ENCODE assay signal across 12 cellular contexts in the genomic region with DNA sequence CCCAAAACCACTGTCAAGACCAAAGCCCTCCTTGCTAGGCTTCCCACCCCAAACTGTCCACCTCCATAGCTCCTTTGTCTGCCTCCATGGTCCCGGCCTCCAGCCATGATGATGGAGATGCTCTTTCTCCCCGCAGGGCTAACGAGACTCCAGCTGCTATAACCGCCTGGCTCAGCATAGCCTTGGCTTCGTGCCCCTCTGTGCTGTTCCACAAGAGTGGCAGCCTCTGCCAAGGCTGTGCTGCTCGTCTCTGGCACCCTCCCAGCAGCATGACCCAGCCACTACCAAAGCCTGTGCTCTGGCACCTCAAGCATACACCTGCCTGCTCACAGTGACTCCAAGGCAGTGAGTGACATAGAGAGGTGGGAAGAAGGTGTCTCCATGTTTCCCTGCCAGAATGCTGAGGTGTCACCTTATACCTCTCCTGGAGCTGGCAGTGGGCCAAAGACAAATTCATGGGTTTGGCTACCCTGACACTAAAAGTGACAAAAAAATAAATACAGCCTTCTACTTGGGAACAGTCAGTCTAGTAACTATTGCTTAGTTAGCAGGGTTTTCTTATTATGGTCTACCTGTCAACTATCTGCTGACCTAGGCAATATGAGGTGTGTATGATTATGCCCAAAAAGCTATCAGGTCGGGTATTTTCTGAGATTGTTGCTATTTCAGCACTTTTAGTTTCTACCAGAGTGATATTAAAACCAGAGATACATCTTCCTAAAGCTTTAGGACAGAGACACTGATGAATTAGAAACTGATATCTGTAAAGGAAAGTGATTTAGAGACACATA. TPM values are rescaled to one million over a fixed set of nuclear protein-coding genes. Genes with fewer than 3 reads are reported as not detected.
DNase-seq lines count a peak whose midpoint lies in the region; ATAC-seq and TF ChIP-seq lines count a peak whose summit lies in the region.
"Had no signal": no experiment of that assay in that cellular context is flagged by ENCODE, and none has a peak within 500 bp of the region (broad histone marks: within the 10 kb centered on the region; RNA-seq: fewer than 3 reads in every experiment).

No MANE protein-coding gene starts in this region.

- TF ChIP-seq POLR2A in prostate gland (IDR thresholded peaks at IDR 0.05) = no peak

- TF ChIP-seq CTCF in prostate gland (IDR thresholded peaks at IDR 0.05) = no peak

- no peak overlapping the region for H3K27ac ChIP-seq in prostate gland
- H3K27ac ChIP-seq: 22Rv1, SJCRH30 had no signal

- intact Hi-C loops in head of caudate nucleus (cut with DNase I) (no loop called here), prostate gland (cut with DNase I) (no loop called here)

- no peaks in the 10 kb centered on the region for H3K4me1 ChIP-seq in prostate gland (replicated peaks)
- H3K4me1 ChIP-seq: SJCRH30 had no signal

- ATAC-seq in HG03196 (IDR thresholded peaks at IDR 0.05; ENCODE audit: unreplicated experiment) (no peak), SK-N-SH treated with all-trans-retinoic acid at 6 μM for 48 hours (no peak)

- no peak overlapping the region for H3K4me3 ChIP-seq in prostate gland
- H3K4me3 ChIP-seq: SJCRH30, smooth muscle cell had no signal

- H3K9me3 ChIP-seq in prostate gland = no peaks in the 10 kb centered on the region
- H3K9me3 ChIP-seq: SJCRH30 had no signal

- H3K36me3 ChIP-seq in prostate gland = no peaks in the 10 kb centered on the region
- H3K36me3 ChIP-seq: SJCRH30 had no signal

- peak; percentile 15 for DNase-seq in NCI-H2107 treated with DMSO at 0.1 percent for 48 hours (lab: John Stamatoyannopoulos, UW; ENCODE audit: unreplicated experiment)
- DNase-seq in NCI-H2107 (lab: John Stamatoyannopoulos, UW) = no peak
- peak; percentile 8 for DNase-seq in NCI-H2081 treated with DMSO at 0.1 percent for 48 hours (lab: John Stamatoyannopoulos, UW)
- DNase-seq in head of caudate nucleus = peak; percentile 59 to 89 (median 80)
- DNase-seq in prostate gland (ENCODE audit: low spot score) = peak; percentile 80
- no peak for DNase-seq in OCI-M2 (lab: John Stamatoyannopoulos, UW; ENCODE audit: unreplicated experiment)
- DNase-seq: NCI-H187 treated with DMSO at 0.1 percent for 48 hours, SJCRH30 had no signal

- 36% methylated on average over 6 of the region's 7 CpGs for WGBS in prostate gland

- H3K27me3 ChIP-seq in prostate gland (replicated peaks; ENCODE audit: insufficient read depth) = no peaks in the 10 kb centered on the region
- H3K27me3 ChIP-seq: SJCRH30 had no signal

TF ChIP-seq in SK-N-SH treated with all-trans-retinoic acid at 6 μM for 48 hours, 23 proteins besides CTCF, POLR2A, EP300 and RAD21:
- TF ChIP-seq ZFP3 (CRISPR knock-in tag; IDR thresholded peaks at IDR 0.05) = no peak
- TF ChIP-seq GLIS3 (CRISPR knock-in tag; IDR thresholded peaks at IDR 0.05) = no peak
- no peak for TF ChIP-seq RARB (CRISPR knock-in tag; IDR thresholded peaks at IDR 0.05)
- no peak for TF ChIP-seq ZNF70 (CRISPR knock-in tag; IDR thresholded peaks at IDR 0.05)
- TF ChIP-seq BACH2 (CRISPR knock-in tag; IDR thresholded peaks at IDR 0.05; ENCODE audit: borderline replicate concordance) = no peak
- no peak for TF ChIP-seq ARNTL (CRISPR knock-in tag; IDR thresholded peaks at IDR 0.05; ENCODE audit: borderline replicate concordance, low read depth)
- TF ChIP-seq OSR1 (CRISPR knock-in tag; IDR thresholded peaks at IDR 0.05) = no peak
- TF ChIP-seq POU6F1 (CRISPR knock-in tag; IDR thresholded peaks at IDR 0.05; ENCODE audit: borderline replicate concordance, low read depth) = no peak
- no peak for TF ChIP-seq TCF4 (CRISPR knock-in tag; IDR thresholded peaks at IDR 0.05; ENCODE audit: borderline replicate concordance)
- TF ChIP-seq, protein P1, sequence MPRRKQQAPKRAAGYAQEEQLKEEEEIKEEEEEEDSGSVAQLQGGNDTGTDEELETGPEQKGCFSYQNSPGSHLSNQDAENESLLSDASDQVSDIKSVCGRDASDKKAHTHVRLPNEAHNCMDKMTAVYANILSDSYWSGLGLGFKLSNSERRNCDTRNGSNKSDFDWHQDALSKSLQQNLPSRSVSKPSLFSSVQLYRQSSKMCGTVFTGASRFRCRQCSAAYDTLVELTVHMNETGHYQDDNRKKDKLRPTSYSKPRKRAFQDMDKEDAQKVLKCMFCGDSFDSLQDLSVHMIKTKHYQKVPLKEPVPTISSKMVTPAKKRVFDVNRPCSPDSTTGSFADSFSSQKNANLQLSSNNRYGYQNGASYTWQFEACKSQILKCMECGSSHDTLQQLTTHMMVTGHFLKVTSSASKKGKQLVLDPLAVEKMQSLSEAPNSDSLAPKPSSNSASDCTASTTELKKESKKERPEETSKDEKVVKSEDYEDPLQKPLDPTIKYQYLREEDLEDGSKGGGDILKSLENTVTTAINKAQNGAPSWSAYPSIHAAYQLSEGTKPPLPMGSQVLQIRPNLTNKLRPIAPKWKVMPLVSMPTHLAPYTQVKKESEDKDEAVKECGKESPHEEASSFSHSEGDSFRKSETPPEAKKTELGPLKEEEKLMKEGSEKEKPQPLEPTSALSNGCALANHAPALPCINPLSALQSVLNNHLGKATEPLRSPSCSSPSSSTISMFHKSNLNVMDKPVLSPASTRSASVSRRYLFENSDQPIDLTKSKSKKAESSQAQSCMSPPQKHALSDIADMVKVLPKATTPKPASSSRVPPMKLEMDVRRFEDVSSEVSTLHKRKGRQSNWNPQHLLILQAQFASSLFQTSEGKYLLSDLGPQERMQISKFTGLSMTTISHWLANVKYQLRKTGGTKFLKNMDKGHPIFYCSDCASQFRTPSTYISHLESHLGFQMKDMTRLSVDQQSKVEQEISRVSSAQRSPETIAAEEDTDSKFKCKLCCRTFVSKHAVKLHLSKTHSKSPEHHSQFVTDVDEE (CRISPR knock-in tag; IDR thresholded peaks at IDR 0.05) = no peak

RNA-seq across cellular contexts. Expression of gene KRT73, which starts 16.1 kb away (rescaled TPM):
- total RNA-seq in prostate gland = not detected
- total RNA-seq: SJCRH30, smooth muscle cell had no signal

RNA-seq across cellular contexts. Expression of gene KRT2, which starts 17.6 kb away (rescaled TPM):
- total RNA-seq in prostate gland = 1 to 10 TPM in 1 of 2 donors, under 1 TPM in 1; 0.41 to 5.1 TPM
- total RNA-seq: SJCRH30, smooth muscle cell had no signal

RNA-seq across cellular contexts. Expression of gene KRT72, which starts 33.2 kb away (rescaled TPM):
- 10 to 100 TPM in 1 of 2 donors, not detected in 1; 22.1 TPM for total RNA-seq in prostate gland
- total RNA-seq: SJCRH30, smooth muscle cell had no signal

RNA-seq across cellular contexts. Expression of gene KRT1, which starts 45.7 kb away (rescaled TPM):
- total RNA-seq in prostate gland = 10 to 100 TPM in 1 of 2 donors, 1 to 10 TPM in 1; 1.5 to 18.1 TPM
- total RNA-seq: SJCRH30 had no signal

Comparison
In these comparisons a context has a peak if more than half of its experiments do, and no peak if none do; other contexts are left out.
1. DNase-seq: peak in NCI-H2107 treated with DMSO at 0.1 percent for 48 hours (single experiment), NCI-H2081 treated with DMSO at 0.1 percent for 48 hours (single experiment), head of caudate nucleus (42 of 42) and prostate gland (single experiment); none in NCI-H2107 (single experiment) and OCI-M2 (single experiment).